Comparison of ENCODE assay signal across 8 cellular contexts in the genomic region with DNA sequence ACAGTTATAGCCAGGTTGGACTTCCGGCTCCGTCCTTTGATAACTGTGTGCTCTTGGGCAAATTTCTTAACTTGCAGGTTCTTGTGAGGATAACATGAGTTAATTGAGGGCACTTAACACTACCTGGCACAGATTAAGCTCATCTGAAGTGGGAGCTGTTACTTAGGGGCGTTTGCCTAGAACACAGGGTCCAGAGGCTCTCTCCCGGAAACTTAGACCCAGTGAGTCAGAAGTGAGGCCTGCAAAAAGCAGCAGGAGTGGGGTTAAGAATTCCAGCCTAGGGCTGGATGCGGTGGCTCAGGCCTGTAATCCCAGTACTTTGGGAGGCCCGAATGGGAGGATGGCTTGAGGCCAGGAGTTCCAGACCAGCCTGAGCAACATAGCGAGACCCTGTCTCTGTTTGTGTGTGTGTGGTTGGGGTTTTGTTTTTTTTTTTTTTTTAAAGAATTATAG. TPM values are rescaled to one million over a fixed set of nuclear protein-coding genes. Genes with fewer than 3 reads are reported as not detected.
A peak's percentile ranks its signal among the peaks of the same experiment; 100 is the strongest.
DNase-seq lines count a peak whose midpoint lies in the region; ATAC-seq and TF ChIP-seq lines count a peak whose summit lies in the region.

No MANE protein-coding gene starts in this region.

- H3K9me3 ChIP-seq in GM23248 (ENCODE audit: low read depth) (no peaks in the 10 kb centered on the region), spleen (no peaks in the 10 kb centered on the region), Caco-2 (no peaks in the 10 kb centered on the region)

- H4K20me1 ChIP-seq in GM23248 (ENCODE audit: insufficient read depth) = no peaks in the 10 kb centered on the region

- peak overlapping the region; percentile 100 for H3K4me3 ChIP-seq in GM23248
- H3K4me3 ChIP-seq in spleen = peak overlapping the region; percentile 53 to 93 (median 86)
- no peak overlapping the region for H3K4me3 ChIP-seq in Caco-2 (ENCODE audit: low read depth, low read length)

- peaks cover 57% of the 10 kb centered on the region for H3K4me1 ChIP-seq in GM23248 (ENCODE audit: insufficient read depth)
- H3K4me1 ChIP-seq in spleen = peaks cover 57 to 100% (median 92%) of the 10 kb centered on the region in 6 donors
- peaks cover 27% of the 10 kb centered on the region for H3K4me1 ChIP-seq in Caco-2

- CTCF ChIA-PET in WTC11 (lab: Charles Lee) (interaction anchor here (6.0 kb wide), 1 partner anchor 26 kb away, joined by 50 read pairs; no protein-coding TSS in a partner anchor), Caco-2 (lab: Charles Lee) (interaction anchor here (0.6 to 2.2 kb wide), 2 partner anchors 27 to 152 kb away, joined by 5 to 13 read pairs; no protein-coding TSS in a partner anchor)

- peak overlapping the region; percentile 93 for H3K27ac ChIP-seq in GM23248
- H3K27ac ChIP-seq in spleen = peak overlapping the region; percentile 86 to 95 (median 90)

- intact Hi-C loops in spleen (cut with DNase I; ENCODE audit: low total_unique reads) = no loop called here
- intact Hi-C loops in Caco-2 (cut with micrococcal nuclease; ENCODE audit: unreplicated experiment) = no loop called here

- H3K27me3 Mint-ChIP-seq in WTC11 (ENCODE audit: low read depth) = no peaks in the 10 kb centered on the region
- H3K27me3 Mint-ChIP-seq in Caco-2 (ENCODE audit: insufficient read depth, unreplicated experiment) = no peaks in the 10 kb centered on the region

- in situ Hi-C loops in GM23248 (cut with MboI) = no loop called here

- H3K4me1 Mint-ChIP-seq in WTC11 (peaks cover 46% of the 10 kb centered on the region), Caco-2 (ENCODE audit: low read depth, unreplicated experiment) (peaks cover 26% of the 10 kb centered on the region)

- H2AFZ ChIP-seq in GM23248 = peak overlapping the region; percentile 21; the same call in 1 of the 2 replicates

- POLR2A ChIA-PET in WTC11 (lab: Charles Lee) (no interaction called here), Caco-2 (lab: Charles Lee) (interaction anchor here (0.6 kb wide), 2 partner anchors 15 to 152 kb away, joined by 3 to 7 read pairs; a partner anchor contains a TSS)

- no peak for ATAC-seq in WTC11
- no peak for ATAC-seq in GM18867 (IDR thresholded peaks at IDR 0.05; ENCODE audit: unreplicated experiment)

- H3F3A ChIP-seq in GM23248 (ENCODE audit: insufficient read depth) = peaks cover 53% of the 10 kb centered on the region

- peak overlapping the region; percentile 88 for H3K9ac ChIP-seq in GM23248

- H3K27ac Mint-ChIP-seq in WTC11 (no peak overlapping the region; the same call in 1 of the 2 replicates), Caco-2 (ENCODE audit: unreplicated experiment) (no peak overlapping the region)

- no peak overlapping the region for H3K4me3 Mint-ChIP-seq in WTC11
- H3K4me3 Mint-ChIP-seq in Caco-2 (ENCODE audit: unreplicated experiment) = no peak overlapping the region

- H3K9me3 Mint-ChIP-seq in WTC11 (no peaks in the 10 kb centered on the region), Caco-2 (ENCODE audit: unreplicated experiment) (no peaks in the 10 kb centered on the region)

- H3K27me3 ChIP-seq in GM23248 (replicated peaks; ENCODE audit: insufficient read depth) (no peaks in the 10 kb centered on the region), spleen (replicated peaks in 1 of 7) (no peaks in the 10 kb centered on the region), Caco-2 (replicated peaks; ENCODE audit: control insufficient read depth, insufficient read depth, low read length) (no peaks in the 10 kb centered on the region)

- WGBS in GM23248 (ENCODE audit: low coverage in 1 of 2, low lambda C conversion rate in 2 of 2, missing lambda C conversion rate in 2 of 2), 2 experiments = 1 to 4% methylated on average over 7 of the region's 7 CpGs
- WGBS in spleen, 5 donors = 35 to 66% (median 55%) methylated on average over 7 of the region's 7 CpGs

- peaks cover 99% of the 10 kb centered on the region for H3K79me2 ChIP-seq in GM23248 (ENCODE audit: insufficient read depth)

- no peak for TF ChIP-seq POLR2A in spleen (IDR thresholded peaks at IDR 0.05)

- H3K4me2 ChIP-seq in GM23248 (ENCODE audit: unreplicated experiment) = peak overlapping the region; percentile 99

- H3K36me3 ChIP-seq in GM23248 (ENCODE audit: low read depth) (no peaks in the 10 kb centered on the region), spleen (peaks cover 0 to 45% (median 13%) of the 10 kb centered on the region in 6 donors), Caco-2 (ENCODE audit: control insufficient read depth, insufficient read depth, low read length) (no peaks in the 10 kb centered on the region; the same call in 1 of the 2 replicates)

- BruUV-seq in Caco-2 (replicated peaks; lab: Mats Ljungman, UMichigan) = no TSS peak

- no peaks in the 10 kb centered on the region for H3K9me2 ChIP-seq in GM23248 (ENCODE audit: insufficient read depth)

- H3K36me3 Mint-ChIP-seq in WTC11 (peaks cover 30% of the 10 kb centered on the region), Caco-2 (ENCODE audit: insufficient read depth, unreplicated experiment) (peaks cover 42% of the 10 kb centered on the region)

- TF ChIP-seq CTCF in WTC11 (IDR thresholded peaks at IDR 0.05) = no peak
- no peak for TF ChIP-seq CTCF in spleen (IDR thresholded peaks at IDR 0.05 in 8 of 11, conservative IDR thresholded peaks at IDR 0.05 in 3 of 11)
- no peak for TF ChIP-seq CTCF in Caco-2 (IDR thresholded peaks at IDR 0.05; ENCODE audit: insufficient read depth in 1 of 2, low read depth in 1 of 2, low read length in 1 of 2, severe bottlenecking in 1 of 2, unreplicated experiment in 1 of 2)

- DNase-seq in GM23248 (peak; percentile 90), WTC11 (ENCODE audit: low spot score) (no peak), glomerular visceral epithelial cell (ENCODE audit: extremely low spot score) (peak; percentile 72), spleen (no peak), Caco-2 (no peak), SHP77 treated with DMSO at 0.1 percent for 48 hours (lab: John Stamatoyannopoulos, UW) (no peak), NCI-H187 treated with DMSO at 0.1 percent for 48 hours (lab: John Stamatoyannopoulos, UW) (no peak)

TF ChIP-seq in WTC11, 78 proteins besides CTCF, POLR2A, EP300 and RAD21:
- TF ChIP-seq ZNF121 (CRISPR knock-in tag; IDR thresholded peaks at IDR 0.05) (0 out of 2 replicates have a peak, but pooled peaks have one; percentile 21), GABPB1 (CRISPR knock-in tag; IDR thresholded peaks at IDR 0.05) (no peak), ZNF232 (CRISPR knock-in tag; IDR thresholded peaks at IDR 0.05) (no peak), ESRRA (CRISPR knock-in tag; IDR thresholded peaks at IDR 0.05; ENCODE audit: borderline replicate concordance) (no peak), FOXP1 (CRISPR knock-in tag; IDR thresholded peaks at IDR 0.05; ENCODE audit: borderline replicate concordance) (no peak)
- TF ChIP-seq, protein P1, sequence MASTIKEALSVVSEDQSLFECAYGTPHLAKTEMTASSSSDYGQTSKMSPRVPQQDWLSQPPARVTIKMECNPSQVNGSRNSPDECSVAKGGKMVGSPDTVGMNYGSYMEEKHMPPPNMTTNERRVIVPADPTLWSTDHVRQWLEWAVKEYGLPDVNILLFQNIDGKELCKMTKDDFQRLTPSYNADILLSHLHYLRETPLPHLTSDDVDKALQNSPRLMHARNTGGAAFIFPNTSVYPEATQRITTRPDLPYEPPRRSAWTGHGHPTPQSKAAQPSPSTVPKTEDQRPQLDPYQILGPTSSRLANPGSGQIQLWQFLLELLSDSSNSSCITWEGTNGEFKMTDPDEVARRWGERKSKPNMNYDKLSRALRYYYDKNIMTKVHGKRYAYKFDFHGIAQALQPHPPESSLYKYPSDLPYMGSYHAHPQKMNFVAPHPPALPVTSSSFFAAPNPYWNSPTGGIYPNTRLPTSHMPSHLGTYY (CRISPR knock-in tag; IDR thresholded peaks at IDR 0.05) = no peak

RNA-seq across cellular contexts. Expression of a gene that starts 1.4 kb away (rescaled TPM):
- total RNA-seq in GM23248 (2014; rRNA removed; shearing (Covaris generic)) = 272 and 296 TPM in 2 replicates
- polyA plus RNA-seq in GM23248 (2016; fragmentation: Nextera tagmentation; extraction: Ambion mirVana) (230 and 235 TPM in 2 replicates), spleen (100 to 1,000 TPM in 1 of 3 donors, 10 to 100 TPM in 2; 72.3 to 153 (median 90.9) TPM)
- total RNA-seq in WTC11 (2021) (8.9 to 10.8 TPM (median 10.0 TPM) in 3 replicates), spleen (100 to 1,000 TPM; 103 to 200 (median 160) TPM), Caco-2 (2022) (62.9 and 72.5 TPM in 2 replicates)

RNA-seq across cellular contexts. Expression of a gene that starts 5.7 kb away (rescaled TPM):
- 23.6 and 30.6 TPM in 2 replicates for total RNA-seq in GM23248 (2014; rRNA removed; shearing (Covaris generic))
- polyA plus RNA-seq in GM23248 (2016; fragmentation: Nextera tagmentation; extraction: Ambion mirVana) = 17.5 and 19.3 TPM in 2 replicates
- total RNA-seq in WTC11 (2021) = 60.1 to 69.0 TPM (median 66.8 TPM) in 3 replicates
- 10 to 100 TPM; 17.3 to 43.9 (median 23.6) TPM for total RNA-seq in spleen
- polyA plus RNA-seq in spleen = 10 to 100 TPM; 28.8 to 46.4 (median 37.9) TPM
- total RNA-seq in Caco-2 (2022) = 31.4 and 33.0 TPM in 2 replicates

RNA-seq across cellular contexts. Expression of a gene that starts 9.7 kb away (rescaled TPM):
- 0.43 and 4.0 TPM in 2 replicates for total RNA-seq in GM23248 (2014; rRNA removed; shearing (Covaris generic))
- polyA plus RNA-seq in GM23248 (2016; fragmentation: Nextera tagmentation; extraction: Ambion mirVana) = 1.3 and 2.1 TPM in 2 replicates
- 20.5 to 25.3 TPM (median 23.6 TPM) in 3 replicates for total RNA-seq in WTC11 (2021)
- total RNA-seq in spleen = 1 to 10 TPM in 2 of 7 donors, under 1 TPM in 3, not detected in 2; 0.29 to 2.1 (median 0.77) TPM
- polyA plus RNA-seq in spleen = under 1 TPM; 0.15 to 0.67 (median 0.22) TPM
- total RNA-seq in Caco-2 (2022) = 3.6 and 3.9 TPM in 2 replicates

RNA-seq across cellular contexts. Expression of a gene that starts 15.4 kb away (rescaled TPM):
- 169 and 215 TPM in 2 replicates for total RNA-seq in GM23248 (2014; rRNA removed; shearing (Covaris generic))
- 74.5 and 76.8 TPM in 2 replicates for polyA plus RNA-seq in GM23248 (2016; fragmentation: Nextera tagmentation; extraction: Ambion mirVana)
- 392 to 405 TPM (median 395 TPM) in 3 replicates for total RNA-seq in WTC11 (2021)
- 100 to 1,000 TPM in 4 of 7 donors, 10 to 100 TPM in 3; 82.7 to 157 (median 125) TPM for total RNA-seq in spleen
- 100 to 1,000 TPM in 2 of 3 donors, 10 to 100 TPM in 1; 92.2 to 145 (median 100) TPM for polyA plus RNA-seq in spleen
- total RNA-seq in Caco-2 (2022) = 299 and 317 TPM in 2 replicates

RNA-seq across cellular contexts. Expression of a gene that starts 31.1 kb away (rescaled TPM):
- 28.7 and 30.4 TPM in 2 replicates for total RNA-seq in GM23248 (2014; rRNA removed; shearing (Covaris generic))
- polyA plus RNA-seq in GM23248 (2016; fragmentation: Nextera tagmentation; extraction: Ambion mirVana) (39.5 and 41.8 TPM in 2 replicates), spleen (10 to 100 TPM; 47.4 to 59.2 (median 56.4) TPM)
- total RNA-seq in WTC11 (2021) (165 to 182 TPM (median 175 TPM) in 3 replicates), spleen (10 to 100 TPM; 26.6 to 45.1 (median 36.2) TPM), Caco-2 (2022) (134 and 152 TPM in 2 replicates)

Comparison
In these comparisons a context has a peak if more than half of its experiments do, and no peak if none do; other contexts are left out.
1. DNase-seq: peak in GM23248 (single experiment) and glomerular visceral epithelial cell (single experiment); none in WTC11 (single experiment), spleen (single experiment), Caco-2 (0 of 2), SHP77 treated with DMSO at 0.1 percent for 48 hours (single experiment) and NCI-H187 treated with DMSO at 0.1 percent for 48 hours (single experiment).